In genomic region chr6:167130712-167131684, GRCh38 we compare ENCODE assay signal across 12 cellular contexts. TPM values are rescaled to one million over a fixed set of nuclear protein-coding genes. Genes with fewer than 3 reads are reported as not detected.
DNase-seq lines count a peak whose midpoint lies in the region; ATAC-seq lines count a peak whose summit lies in the region.
"Had no signal": no experiment of that assay in that cellular context is flagged by ENCODE, and none has a peak within 500 bp of the region (broad histone marks: within the 10 kb centered on the region; RNA-seq: fewer than 3 reads in every experiment).

No MANE protein-coding gene starts in this region.

- DNase-seq in activated T-cell treated with anti-CD3 and anti-CD28 coated beads, Interleukin-2, amount 50 U/mL, for 24 hours, result no peak
- DNase-seq in activated T-cell treated with anti-CD3 and anti-CD28 coated beads for 4 hours, result no peak
- no peak for DNase-seq in effector memory CD8-positive, alpha-beta T cell
- no peak for DNase-seq in stimulated activated CD4-positive, alpha-beta T cell treated with anti-CD3 and anti-CD28 coated beads, Interleukin-2, amount 100 ng/mL, for 48 hours
- DNase-seq in SIG-M5 (lab: John Stamatoyannopoulos, UW), result no peak
- DNase-seq: caudate nucleus, NCI-H187 treated with DMSO at 0.1 percent for 48 hours had no signal

- H3K27me3 Mint-ChIP-seq in activated T-cell treated with anti-CD3 and anti-CD28 coated beads, Interleukin-2, amount 50 U/mL, for 24 hours, result no peaks in the 10 kb centered on the region
- no peaks in the 10 kb centered on the region for H3K27me3 Mint-ChIP-seq in effector memory CD8-positive, alpha-beta T cell

- no peaks in the 10 kb centered on the region for H3K36me3 ChIP-seq in urinary bladder (ENCODE audit: insufficient read depth)

- WGBS in urinary bladder, result 80% methylated on average over 33 of the region's 33 CpGs

- H3K36me3 Mint-ChIP-seq in activated T-cell treated with anti-CD3 and anti-CD28 coated beads, Interleukin-2, amount 50 U/mL, for 24 hours (ENCODE audit: low read depth), result peaks cover 2% of the 10 kb centered on the region
- peaks cover 58% of the 10 kb centered on the region for H3K36me3 Mint-ChIP-seq in effector memory CD8-positive, alpha-beta T cell (ENCODE audit: insufficient read depth)

- H3K4me3 ChIP-seq in urinary bladder (ENCODE audit: low read depth, low read length), result no peak overlapping the region

- peaks cover 25% of the 10 kb centered on the region for H3K4me1 Mint-ChIP-seq in activated T-cell treated with anti-CD3 and anti-CD28 coated beads, Interleukin-2, amount 50 U/mL, for 24 hours (ENCODE audit: low read depth)
- peaks cover 21 to 48% of the 10 kb centered on the region in 2 donors for H3K4me1 Mint-ChIP-seq in effector memory CD8-positive, alpha-beta T cell (ENCODE audit: low read depth in 2 of 2)

- no peak overlapping the region for H3K4me3 Mint-ChIP-seq in activated T-cell treated with anti-CD3 and anti-CD28 coated beads, Interleukin-2, amount 50 U/mL, for 24 hours
- peak overlapping the region; percentile 51 to 83 for H3K4me3 Mint-ChIP-seq in effector memory CD8-positive, alpha-beta T cell

- H3K27ac Mint-ChIP-seq in activated T-cell treated with anti-CD3 and anti-CD28 coated beads, Interleukin-2, amount 50 U/mL, for 24 hours, result peak overlapping the region; percentile 26
- H3K27ac Mint-ChIP-seq in effector memory CD8-positive, alpha-beta T cell, result peak overlapping the region; percentile 64 to 99

- no peaks in the 10 kb centered on the region for H3K4me1 ChIP-seq in urinary bladder (ENCODE audit: insufficient read depth)

- peak overlapping the region; percentile 61 for H3K27ac ChIP-seq in urinary bladder (ENCODE audit: low read depth)

- ATAC-seq in HG03469 (IDR thresholded peaks at IDR 0.05; ENCODE audit: unreplicated experiment), result peak; percentile 30
- ATAC-seq in effector memory CD8-positive, alpha-beta T cell (replicated peaks), result peak; percentile 56
- ATAC-seq in HG02763 (IDR thresholded peaks at IDR 0.05; ENCODE audit: unreplicated experiment), result no peak

- no peaks in the 10 kb centered on the region for H3K9me3 Mint-ChIP-seq in activated T-cell treated with anti-CD3 and anti-CD28 coated beads, Interleukin-2, amount 50 U/mL, for 24 hours
- no peaks in the 10 kb centered on the region for H3K9me3 Mint-ChIP-seq in effector memory CD8-positive, alpha-beta T cell

RNA-seq across cellular contexts. Expression of gene CCR6, which starts 8.1 kb away (rescaled TPM):
- not detected for total RNA-seq in urinary bladder
- polyA plus RNA-seq in urinary bladder, result 0.20 TPM
- polyA plus RNA-seq: neural cell had no signal

RNA-seq across cellular contexts. Expression of gene GPR31, which starts 26.8 kb away (rescaled TPM):
- not detected for total RNA-seq in urinary bladder
- not detected for polyA plus RNA-seq in urinary bladder
- total RNA-seq: HT1080 had no signal
- polyA plus RNA-seq: neural cell had no signal
